12 cellular contexts compared by ENCODE assay signal in the genomic region with DNA sequence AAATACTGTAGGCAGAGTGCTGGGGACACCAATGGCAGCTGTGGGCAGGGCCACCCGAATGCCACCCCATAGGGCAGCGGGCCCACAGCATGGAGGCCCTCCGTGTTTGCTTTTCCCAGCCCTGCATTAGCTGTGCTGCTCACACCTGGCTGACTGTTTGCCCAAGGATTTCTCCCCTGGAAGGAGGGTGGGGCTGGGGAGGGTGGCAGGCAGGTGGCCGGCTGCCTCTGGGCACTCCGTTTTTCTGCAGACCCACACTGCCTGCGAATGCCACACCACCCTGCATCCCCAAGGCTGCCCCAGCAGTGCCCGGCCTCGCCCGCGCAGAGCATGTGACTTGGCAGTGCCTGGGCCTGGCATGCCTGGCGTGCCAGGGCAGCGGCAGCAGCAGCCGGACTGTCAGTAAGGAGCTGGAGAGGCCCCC. TPM values are rescaled to one million over a fixed set of nuclear protein-coding genes. Genes with fewer than 3 reads are reported as not detected.
DNase-seq lines count a peak whose midpoint lies in the region; ATAC-seq and TF ChIP-seq lines count a peak whose summit lies in the region.
"Had no signal": no experiment of that assay in that cellular context is flagged by ENCODE, and none has a peak within 500 bp of the region (broad histone marks: within the 10 kb centered on the region; RNA-seq: fewer than 3 reads in every experiment).

No MANE protein-coding gene starts in this region.

- H3K4me1 ChIP-seq in upper lobe of right lung: peaks cover 56% of the 10 kb centered on the region

- no peak for TF ChIP-seq CTCF in upper lobe of right lung (IDR thresholded peaks at IDR 0.05)

- H3K9me3 Mint-ChIP-seq in activated naive CD4-positive, alpha-beta T cell treated with anti-CD3 and anti-CD28 coated beads, Interleukin-2, amount 10 ng/mL, durations not matched to agents 7 days and 5 days: no peaks in the 10 kb centered on the region
- H3K9me3 Mint-ChIP-seq: stimulated activated naive CD8-positive, alpha-beta T cell treated with anti-CD3 and anti-CD28 coated beads, Interleukin-15, Interleukin-2, amounts not matched to agents 100 ng/mL and 50 ng/mL, for 24 hours had no signal

- H3K4me1 Mint-ChIP-seq in activated naive CD4-positive, alpha-beta T cell treated with anti-CD3 and anti-CD28 coated beads, Interleukin-2, amount 10 ng/mL, durations not matched to agents 7 days and 5 days: peaks cover 44% of the 10 kb centered on the region

- no peaks in the 10 kb centered on the region for H3K9me3 ChIP-seq in upper lobe of right lung

- H3K27ac ChIP-seq in upper lobe of right lung: peak overlapping the region; percentile 24
- H3K27ac ChIP-seq: 22Rv1 had no signal

- H3K36me3 ChIP-seq in upper lobe of right lung: no peaks in the 10 kb centered on the region

- no peaks in the 10 kb centered on the region for H3K36me3 Mint-ChIP-seq in activated naive CD4-positive, alpha-beta T cell treated with anti-CD3 and anti-CD28 coated beads, Interleukin-2, amount 10 ng/mL, durations not matched to agents 7 days and 5 days

- no peak overlapping the region for H3K27ac Mint-ChIP-seq in activated naive CD4-positive, alpha-beta T cell treated with anti-CD3 and anti-CD28 coated beads, Interleukin-2, amount 10 ng/mL, durations not matched to agents 7 days and 5 days
- H3K27ac Mint-ChIP-seq: stimulated activated naive CD8-positive, alpha-beta T cell treated with anti-CD3 and anti-CD28 coated beads, Interleukin-15, Interleukin-2, amounts not matched to agents 100 ng/mL and 50 ng/mL, for 24 hours had no signal

- DNase-seq in NCI-H187 (lab: John Stamatoyannopoulos, UW): peak; percentile 31 to 66
- no peak for DNase-seq in NCI-H187 treated with DMSO at 0.1 percent for 48 hours (lab: John Stamatoyannopoulos, UW)
- DNase-seq in amygdala (lab: John Stamatoyannopoulos, UW): peak in 30 of 56 donors; percentile 20 to 67 (median 34)
- DNase-seq in left colon: peak; percentile 71 to 79
- peak; percentile 74 for DNase-seq in upper lobe of right lung
- DNase-seq in activated naive CD4-positive, alpha-beta T cell treated with anti-CD3 and anti-CD28 coated beads, Interleukin-2, amount 10 ng/mL, durations not matched to agents 7 days and 5 days: no peak
- DNase-seq in HK-2 (ENCODE audit: unreplicated experiment): no peak
- DNase-seq: NCI-H2227 treated with DMSO at 0.1 percent for 48 hours, T-helper 9 cell had no signal

- H3K27me3 ChIP-seq in upper lobe of right lung: no peaks in the 10 kb centered on the region

- intact Hi-C loops in left colon (cut with DNase I, micrococcal nuclease): no loop called here
- intact Hi-C loops in upper lobe of right lung (cut with DNase I): no loop called here

- ATAC-seq in left colon: peak; percentile 64
- ATAC-seq in upper lobe of right lung: peak; percentile 24
- ATAC-seq in HG03442 (IDR thresholded peaks at IDR 0.05; ENCODE audit: unreplicated experiment): no peak

- peaks cover 40% of the 10 kb centered on the region for H3K27me3 Mint-ChIP-seq in activated naive CD4-positive, alpha-beta T cell treated with anti-CD3 and anti-CD28 coated beads, Interleukin-2, amount 10 ng/mL, durations not matched to agents 7 days and 5 days
- H3K27me3 Mint-ChIP-seq: stimulated activated naive CD8-positive, alpha-beta T cell treated with anti-CD3 and anti-CD28 coated beads, Interleukin-15, Interleukin-2, amounts not matched to agents 100 ng/mL and 50 ng/mL, for 24 hours had no signal

- CTCF ChIA-PET in activated naive CD4-positive, alpha-beta T cell treated with anti-CD3 and anti-CD28 coated beads, Interleukin-2, amount 10 ng/mL, durations not matched to agents 7 days and 5 days (lab: Charles Lee): interaction anchor here (0.8 to 3.7 kb wide), 3 partner anchors 19 to 34 kb away, joined by 3 to 23 read pairs (median 7); no protein-coding TSS in a partner anchor

- H3K4me3 ChIP-seq in upper lobe of right lung: no peak overlapping the region

- no peak overlapping the region for H3K4me3 Mint-ChIP-seq in activated naive CD4-positive, alpha-beta T cell treated with anti-CD3 and anti-CD28 coated beads, Interleukin-2, amount 10 ng/mL, durations not matched to agents 7 days and 5 days
- H3K4me3 Mint-ChIP-seq: stimulated activated naive CD8-positive, alpha-beta T cell treated with anti-CD3 and anti-CD28 coated beads, Interleukin-15, Interleukin-2, amounts not matched to agents 100 ng/mL and 50 ng/mL, for 24 hours had no signal

RNA-seq across cellular contexts. Expression of gene DAGLA, which starts 19.6 kb away (rescaled TPM):
- total RNA-seq in left colon (10 to 100 TPM; 10.7 to 12.2 TPM), upper lobe of right lung (6.0 TPM)

RNA-seq across cellular contexts. Expression of gene MYRF, which starts 52.7 kb away (rescaled TPM):
- total RNA-seq in left colon: 10 to 100 TPM in 1 of 2 donors, 1 to 10 TPM in 1; 4.6 to 15.6 TPM
- 62.6 TPM for total RNA-seq in upper lobe of right lung

Comparison
In these comparisons a context has a peak if more than half of its experiments do, and no peak if none do; other contexts are left out.
1. DNase-seq: peak in NCI-H187 (2 of 2), amygdala (30 of 56), left colon (2 of 2) and upper lobe of right lung (single experiment); none in NCI-H187 treated with DMSO at 0.1 percent for 48 hours (single experiment), activated naive CD4-positive, alpha-beta T cell treated with anti-CD3 and anti-CD28 coated beads, Interleukin-2, amount 10 ng/mL, durations not matched to agents 7 days and 5 days (single experiment) and HK-2 (single experiment).